1 cellular context compared by ENCODE assay signal in the genomic region with DNA sequence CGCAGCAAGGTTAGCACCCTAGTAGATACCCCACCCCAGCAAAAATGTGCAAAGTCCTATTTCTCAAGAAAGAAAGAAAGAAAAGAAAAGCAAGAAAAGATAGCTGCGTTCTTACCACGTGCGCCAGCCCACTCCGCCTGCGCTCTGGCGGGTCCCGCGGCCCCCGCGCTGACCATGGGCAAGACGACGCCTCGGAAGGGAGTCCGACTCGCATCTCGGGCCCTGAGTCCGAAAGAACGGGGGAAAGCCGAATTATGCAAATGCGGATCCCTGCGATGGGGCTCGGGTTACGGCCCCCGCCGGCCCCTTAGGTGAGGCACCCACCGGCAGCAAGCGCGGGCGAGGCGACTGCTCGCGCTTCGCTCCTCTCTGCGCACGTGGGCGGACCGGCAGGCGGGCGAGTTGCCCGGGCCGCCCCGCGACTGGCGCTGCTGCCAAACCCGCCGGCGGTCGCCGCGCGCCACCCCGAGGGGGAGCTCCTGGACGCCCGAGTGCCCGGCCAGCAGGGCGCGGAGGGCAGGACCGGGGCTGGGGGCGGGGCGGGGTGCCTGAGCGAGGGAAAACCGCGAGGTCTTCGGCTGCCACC.
TF ChIP-seq lines count a peak whose summit lies in the region.

No MANE protein-coding gene starts in this region.

TF ChIP-seq in H1, 55 proteins besides CTCF, POLR2A, EP300 and RAD21:
- no peak for TF ChIP-seq POU5F1 (IDR thresholded peaks at IDR 0.05; ENCODE audit: low read depth, low read length)
- no peak for TF ChIP-seq RXRA (IDR thresholded peaks at IDR 0.05; ENCODE audit: insufficient read depth, low read depth, low read length)
- TF ChIP-seq PHF8 (conservative IDR thresholded peaks at IDR 0.05; ENCODE audit: low read depth, low read length): no peak
- TF ChIP-seq TBP (IDR thresholded peaks at IDR 0.05; ENCODE audit: low read depth, low read length): no peak
- TF ChIP-seq YY1 (IDR thresholded peaks at IDR 0.05; ENCODE audit: low read depth, low read length): no peak
- TF ChIP-seq CHD2 (IDR thresholded peaks at IDR 0.05; ENCODE audit: low read length): no peak
- no peak for TF ChIP-seq ZNF274 (IDR thresholded peaks at IDR 0.05; ENCODE audit: borderline replicate concordance, extremely low read depth, low read length)
- TF ChIP-seq KDM4A (IDR thresholded peaks at IDR 0.05; ENCODE audit: low read depth, low read length, severe bottlenecking): peak; percentile 98
- no peak for TF ChIP-seq GABPA (IDR thresholded peaks at IDR 0.05; ENCODE audit: borderline replicate concordance, insufficient read depth, low read length)
- no peak for TF ChIP-seq SIX5 (IDR thresholded peaks at IDR 0.05; ENCODE audit: low read depth, low read length)
- TF ChIP-seq TEAD4 (IDR thresholded peaks at IDR 0.05; ENCODE audit: low read depth, low read length): no peak
- no peak for TF ChIP-seq TCF12 (IDR thresholded peaks at IDR 0.05; ENCODE audit: low read depth, low read length)
- TF ChIP-seq EGR1 (IDR thresholded peaks at IDR 0.05; ENCODE audit: borderline replicate concordance, low read depth, low read length): no peak
- no peak for TF ChIP-seq MAFK (IDR thresholded peaks at IDR 0.05; ENCODE audit: low read depth, low read length)
- no peak for TF ChIP-seq KDM5A (IDR thresholded peaks at IDR 0.05; ENCODE audit: low read length)
- TF ChIP-seq CREB1 (IDR thresholded peaks at IDR 0.05): no peak
- no peak for TF ChIP-seq SRF (IDR thresholded peaks at IDR 0.05; ENCODE audit: low read depth, low read length)
- TF ChIP-seq SAP30 (IDR thresholded peaks at IDR 0.05; ENCODE audit: insufficient read depth, insufficient replicate concordance, low read length): no peak
- TF ChIP-seq, protein P1, sequence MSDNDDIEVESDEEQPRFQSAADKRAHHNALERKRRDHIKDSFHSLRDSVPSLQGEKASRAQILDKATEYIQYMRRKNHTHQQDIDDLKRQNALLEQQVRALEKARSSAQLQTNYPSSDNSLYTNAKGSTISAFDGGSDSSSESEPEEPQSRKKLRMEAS (IDR thresholded peaks at IDR 0.05): peak; percentile 98
- no peak for TF ChIP-seq POLR2AphosphoS5 (IDR thresholded peaks at IDR 0.05; ENCODE audit: low read depth, low read length)
- no peak for TF ChIP-seq BRCA1 (IDR thresholded peaks at IDR 0.05; ENCODE audit: low read depth, low read length)
- 0 out of 2 replicates have a peak, but pooled peaks have one; percentile 17 for TF ChIP-seq KDM1A (IDR thresholded peaks at IDR 0.05; ENCODE audit: borderline replicate concordance, low read length)
- peak; percentile 89 for TF ChIP-seq RNF2 (IDR thresholded peaks at IDR 0.05; ENCODE audit: borderline replicate concordance, low read depth, low read length, missing control alignments, poor library complexity, severe bottlenecking)
- TF ChIP-seq HDAC2 (IDR thresholded peaks at IDR 0.05; ENCODE audit: borderline replicate concordance in 1 of 2, low read depth in 2 of 2, low read length in 2 of 2): peak in 1 of 2 experiments; percentile 77; a peak in 1 of 4 replicates
- TF ChIP-seq CBX5 (IDR thresholded peaks at IDR 0.05; ENCODE audit: low read depth, low read length): no peak
- TF ChIP-seq, protein P2, sequence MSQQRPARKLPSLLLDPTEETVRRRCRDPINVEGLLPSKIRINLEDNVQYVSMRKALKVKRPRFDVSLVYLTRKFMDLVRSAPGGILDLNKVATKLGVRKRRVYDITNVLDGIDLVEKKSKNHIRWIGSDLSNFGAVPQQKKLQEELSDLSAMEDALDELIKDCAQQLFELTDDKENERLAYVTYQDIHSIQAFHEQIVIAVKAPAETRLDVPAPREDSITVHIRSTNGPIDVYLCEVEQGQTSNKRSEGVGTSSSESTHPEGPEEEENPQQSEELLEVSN (IDR thresholded peaks at IDR 0.05): peak; percentile 98
- TF ChIP-seq GTF2F1 (IDR thresholded peaks at IDR 0.05; ENCODE audit: borderline replicate concordance, low read depth, low read length): no peak
- TF ChIP-seq JUN (IDR thresholded peaks at IDR 0.05; ENCODE audit: low read depth, low read length): no peak
